Comparison of ENCODE assay signal across 14 cellular contexts in the genomic region with DNA sequence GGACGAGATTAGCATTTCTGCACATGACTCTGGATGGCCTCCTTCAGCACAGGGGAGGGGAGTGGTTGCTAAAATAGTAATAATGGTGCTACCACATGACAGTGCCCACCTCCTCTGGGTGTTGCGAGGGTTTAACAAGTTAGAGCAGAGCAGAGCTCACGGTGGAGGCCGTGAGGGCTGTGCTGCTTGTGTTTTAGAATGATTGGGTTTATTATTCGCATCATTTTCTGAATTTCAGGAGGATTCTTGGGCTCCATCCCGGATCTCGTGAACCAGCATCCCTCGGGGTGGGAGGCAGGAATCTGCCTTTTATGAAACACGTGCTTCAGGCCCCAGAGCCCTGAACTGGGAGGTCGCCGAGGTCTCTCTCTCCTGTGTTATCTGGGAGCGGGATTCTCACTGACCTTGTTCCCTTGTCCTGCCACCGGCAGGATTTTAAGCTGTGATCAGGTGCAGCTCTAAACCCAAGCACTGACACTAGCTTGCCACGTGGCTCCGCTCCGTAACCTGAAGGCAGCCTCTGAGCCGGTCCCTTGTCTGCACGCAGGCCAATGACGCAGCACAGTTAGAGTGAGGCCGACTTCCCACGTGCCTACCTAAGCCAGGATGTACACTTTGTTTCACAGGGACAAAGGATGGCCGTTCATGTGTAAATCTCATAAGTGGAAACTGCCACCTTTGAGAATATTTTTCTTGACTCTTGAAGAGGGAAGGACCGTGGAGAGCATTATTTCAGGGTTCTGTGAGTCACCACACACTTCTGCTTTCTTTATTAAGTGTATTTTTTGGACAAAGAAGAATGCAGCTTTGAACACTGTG.
DNase-seq lines count a peak whose midpoint lies in the region; ATAC-seq and TF ChIP-seq lines count a peak whose summit lies in the region.
"Had no signal": no experiment of that assay in that cellular context is flagged by ENCODE, and none has a peak within 500 bp of the region (broad histone marks: within the 10 kb centered on the region; RNA-seq: fewer than 3 reads in every experiment).

No MANE protein-coding gene starts in this region.

- peak overlapping the region; percentile 19; the same call in 1 of the 2 replicates for H3K27ac ChIP-seq in DND-41 (ENCODE audit: low read length)
- H3K27ac ChIP-seq: breast epithelium had no signal

- no peak overlapping the region for H3K4me3 ChIP-seq in DND-41 (ENCODE audit: low read depth in 1 of 2, low read length in 2 of 2)
- H3K4me3 ChIP-seq: breast epithelium had no signal

- peaks cover 39% of the 10 kb centered on the region for H3K4me1 ChIP-seq in DND-41 (ENCODE audit: insufficient read depth, low read length)
- H3K4me1 ChIP-seq: breast epithelium had no signal

- no peak for TF ChIP-seq CTCF in DND-41 (IDR thresholded peaks at IDR 0.05; ENCODE audit: borderline replicate concordance, extremely low read depth, low read length, poor library complexity, severe bottlenecking)

- no peak overlapping the region for H3K4me3 Mint-ChIP-seq in dendritic cell treated with granulocyte-macrophage colony-stimulating factor and Interleukin-4, amounts not matched to agents 40 ng/mL and 50 ng/mL, for 4 days
- H3K4me3 Mint-ChIP-seq: natural killer cell had no signal

- DNase-seq in DND-41: no peak
- DNase-seq in hippocampal formation (lab: John Stamatoyannopoulos, UW): no peak
- no peak for DNase-seq in G401 (ENCODE audit: low spot score)
- DNase-seq in NCI-H1694 (lab: John Stamatoyannopoulos, UW): no peak
- no peak for DNase-seq in HPDE6-E6E7 (ENCODE audit: extremely low spot score)
- DNase-seq: natural killer cell, NCI-H1105, small intestine, T-helper 9 cell had no signal

- H3K27me3 Mint-ChIP-seq in dendritic cell treated with granulocyte-macrophage colony-stimulating factor and Interleukin-4, amounts not matched to agents 40 ng/mL and 50 ng/mL, for 4 days: peaks cover 14% of the 10 kb centered on the region

- H3K79me2 ChIP-seq in DND-41 (ENCODE audit: insufficient read depth, low read length): no peaks in the 10 kb centered on the region

- no peaks in the 10 kb centered on the region for H3K9me3 ChIP-seq in DND-41 (ENCODE audit: insufficient read depth, low read length, severe bottlenecking)
- H3K9me3 ChIP-seq: breast epithelium had no signal

- H3K9me3 Mint-ChIP-seq in dendritic cell treated with granulocyte-macrophage colony-stimulating factor and Interleukin-4, amounts not matched to agents 40 ng/mL and 50 ng/mL, for 4 days: peaks cover 9% of the 10 kb centered on the region

- H3K36me3 Mint-ChIP-seq in dendritic cell treated with granulocyte-macrophage colony-stimulating factor and Interleukin-4, amounts not matched to agents 40 ng/mL and 50 ng/mL, for 4 days (ENCODE audit: low read depth): no peaks in the 10 kb centered on the region
- H3K36me3 Mint-ChIP-seq: natural killer cell had no signal

- in situ Hi-C loops in G401 (cut with HindIII; ENCODE audit: low sequenced_read_pairs): no loop called here

- no peaks in the 10 kb centered on the region for H3K36me3 ChIP-seq in DND-41 (ENCODE audit: insufficient read depth, low read length)
- H3K36me3 ChIP-seq: breast epithelium had no signal

- no peaks in the 10 kb centered on the region for H3K27me3 ChIP-seq in DND-41 (ENCODE audit: insufficient read depth, low read length, poor library complexity)
- H3K27me3 ChIP-seq: breast epithelium had no signal

- no peak overlapping the region for H2AFZ ChIP-seq in DND-41 (ENCODE audit: low read depth, low read length)

- no peak overlapping the region; the same call in 1 of the 2 replicates for H3K9ac ChIP-seq in DND-41 (ENCODE audit: low read depth, low read length)

- intact Hi-C loops in dendritic cell treated with granulocyte-macrophage colony-stimulating factor and Interleukin-4, amounts not matched to agents 40 ng/mL and 50 ng/mL, for 4 days (cut with micrococcal nuclease): no loop called here

- peak overlapping the region; percentile 45 for H3K27ac Mint-ChIP-seq in dendritic cell treated with granulocyte-macrophage colony-stimulating factor and Interleukin-4, amounts not matched to agents 40 ng/mL and 50 ng/mL, for 4 days
- H3K27ac Mint-ChIP-seq: natural killer cell had no signal

- no peak overlapping the region for H3K4me2 ChIP-seq in DND-41 (ENCODE audit: insufficient read depth, low read length)

- no peak for ATAC-seq in DND-41 (ENCODE audit: insufficient read depth, low read depth)
- ATAC-seq in GM21360 (IDR thresholded peaks at IDR 0.05; ENCODE audit: unreplicated experiment): peak; percentile 58
- ATAC-seq in HG03575 (IDR thresholded peaks at IDR 0.05; ENCODE audit: extremely low read depth, insufficient number of reproducible peaks, low FRiP score, unreplicated experiment): peak; percentile 43
- ATAC-seq: esophagus mucosa, natural killer cell had no signal

- H3K4me1 Mint-ChIP-seq in dendritic cell treated with granulocyte-macrophage colony-stimulating factor and Interleukin-4, amounts not matched to agents 40 ng/mL and 50 ng/mL, for 4 days (ENCODE audit: low read depth): peaks cover 52% of the 10 kb centered on the region

- H4K20me1 ChIP-seq in DND-41 (ENCODE audit: insufficient read depth, low read length): no peaks in the 10 kb centered on the region
